ENCODE assay signal across 1 cellular context in genomic region chrX:24145340-24146186, GRCh38.
TF ChIP-seq lines count a peak whose summit lies in the region.

No MANE protein-coding gene starts in this region.

TF ChIP-seq in HEK293, 187 proteins besides CTCF, POLR2A, EP300 and RAD21 (continued from another document and continues in another):
- TF ChIP-seq HOXD13 (CRISPR knock-in tag; IDR thresholded peaks at IDR 0.05; ENCODE audit: borderline replicate concordance) (peak; percentile 90; the same call in 1 of the 2 replicates), ZNF157 (tag by site-specific recombination; IDR thresholded peaks at IDR 0.05) (no peak), ZNF174 (tag by site-specific recombination; IDR thresholded peaks at IDR 0.05) (no peak), ZNF585B (tag by site-specific recombination; IDR thresholded peaks at IDR 0.05) (no peak), SCRT1 (tag by site-specific recombination; IDR thresholded peaks at IDR 0.05; ENCODE audit: borderline replicate concordance) (peak; percentile 71; the same call in 1 of the 2 replicates), ATF2 (tag by site-specific recombination; IDR thresholded peaks at IDR 0.05; ENCODE audit: low read depth) (0 out of 2 replicates have a peak, but pooled peaks have one; percentile 2), ZNF596 (tag by site-specific recombination; IDR thresholded peaks at IDR 0.05) (peak; percentile 61), ZBTB21 (tag by site-specific recombination; IDR thresholded peaks at IDR 0.05) (0 out of 2 replicates have a peak, but pooled peaks have one; percentile 28), ZNF175 (tag by site-specific recombination; IDR thresholded peaks at IDR 0.05) (no peak), BCL11A (tag by site-specific recombination; IDR thresholded peaks at IDR 0.05; ENCODE audit: low read depth) (peak; percentile 50), KLF9 (tag by site-specific recombination; IDR thresholded peaks at IDR 0.05; ENCODE audit: low read depth) (no peak), PRDM1 (tag by site-specific recombination; IDR thresholded peaks at IDR 0.05) (peak; percentile 73), PATZ1 (tag by site-specific recombination; IDR thresholded peaks at IDR 0.05) (peak; percentile 63), ZNF610 (tag by site-specific recombination; IDR thresholded peaks at IDR 0.05; ENCODE audit: borderline replicate concordance) (no peak), ZNF777 (tag by site-specific recombination; IDR thresholded peaks at IDR 0.05; ENCODE audit: borderline replicate concordance) (no peak), ZNF645 (tag by site-specific recombination; IDR thresholded peaks at IDR 0.05) (0 out of 2 replicates have a peak, but pooled peaks have one; percentile 32), ZSCAN5A (tag by site-specific recombination; IDR thresholded peaks at IDR 0.05) (no peak), ZNF488 (tag by site-specific recombination; IDR thresholded peaks at IDR 0.05) (peak; percentile 36; the same call in 1 of the 2 replicates), ZNF639 (tag by site-specific recombination; IDR thresholded peaks at IDR 0.05) (peak; percentile 55; the same call in 1 of the 2 replicates), ZNF449 (tag by site-specific recombination; IDR thresholded peaks at IDR 0.05) (peak; percentile 60; the same call in 1 of the 2 replicates), ZNF707 (tag by site-specific recombination; IDR thresholded peaks at IDR 0.05) (no peak), ZNF248 (tag by site-specific recombination; IDR thresholded peaks at IDR 0.05) (no peak), ZSCAN18 (tag by site-specific recombination; IDR thresholded peaks at IDR 0.05) (no peak), ZNF510 (tag by site-specific recombination; IDR thresholded peaks at IDR 0.05; ENCODE audit: insufficient replicate concordance) (no peak), ZNF423 (tag by site-specific recombination; IDR thresholded peaks at IDR 0.05) (peak; percentile 23; the same call in 1 of the 2 replicates), KLF16 (tag by site-specific recombination; IDR thresholded peaks at IDR 0.05) (0 out of 2 replicates have a peak, but pooled peaks have one; percentile 15), ZNF23 (tag by site-specific recombination; IDR thresholded peaks at IDR 0.05; ENCODE audit: borderline replicate concordance) (no peak), ZNF555 (tag by site-specific recombination; conservative IDR thresholded peaks at IDR 0.05) (no peak), ZNF404 (tag by site-specific recombination; IDR thresholded peaks at IDR 0.05) (no peak), PRDM2 (tag by site-specific recombination; IDR thresholded peaks at IDR 0.05; ENCODE audit: borderline replicate concordance) (no peak), OSR2 (tag by site-specific recombination; IDR thresholded peaks at IDR 0.05) (peak; percentile 98), ZNF366 (tag by site-specific recombination; conservative IDR thresholded peaks at IDR 0.05) (peak; percentile 51), ELK4 (IDR thresholded peaks at IDR 0.05; ENCODE audit: borderline replicate concordance, low read depth, low read length) (no peak), ZBTB7A (tag by site-specific recombination; IDR thresholded peaks at IDR 0.05; ENCODE audit: low read depth) (no peak), MZF1 (tag by site-specific recombination; IDR thresholded peaks at IDR 0.05; ENCODE audit: borderline replicate concordance) (no peak), PRDM6 (tag by site-specific recombination; IDR thresholded peaks at IDR 0.05) (peak; percentile 96), ZBTB17 (tag by site-specific recombination; IDR thresholded peaks at IDR 0.05) (no peak), ZNF426 (tag by site-specific recombination; IDR thresholded peaks at IDR 0.05) (no peak)
